ENCODE assay signal across 8 cellular contexts in the genomic region with DNA sequence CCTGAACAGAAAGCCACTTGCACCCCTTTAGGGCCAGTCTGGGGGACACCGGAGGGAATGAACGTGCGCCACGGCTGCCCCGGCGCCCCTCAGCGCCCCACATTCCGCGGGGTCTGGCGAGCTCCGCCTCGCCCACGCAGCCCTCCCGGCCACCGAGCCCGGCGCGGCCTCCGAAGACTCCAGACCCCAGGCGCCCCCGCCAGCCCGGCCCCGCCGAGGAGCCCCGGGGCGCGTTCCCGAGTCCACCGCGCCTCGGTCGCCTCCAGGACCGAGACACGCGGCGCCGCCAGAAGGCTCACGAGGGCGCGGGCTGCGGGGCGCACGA. TPM values are rescaled to one million over a fixed set of nuclear protein-coding genes. Genes with fewer than 3 reads are reported as not detected.
DNase-seq lines count a peak whose midpoint lies in the region; ATAC-seq and TF ChIP-seq lines count a peak whose summit lies in the region.

No MANE protein-coding gene starts in this region.

- H3K4me3 ChIP-seq in OCI-LY1 (ENCODE audit: low read depth, low read length, poor library complexity, severe bottlenecking) (peak overlapping the region; percentile 74), esophagus squamous epithelium (peak overlapping the region; percentile 66 to 93 (median 82))

- H3K27ac Mint-ChIP-seq in progenitor cell of endocrine pancreas, result peak overlapping the region; percentile 88

- peak overlapping the region; percentile 95 for H3K9ac ChIP-seq in OCI-LY1 (ENCODE audit: low read length)

- no peaks in the 10 kb centered on the region for H3K9me3 ChIP-seq in OCI-LY1 (ENCODE audit: low read length)
- H3K9me3 ChIP-seq in esophagus squamous epithelium, result no peaks in the 10 kb centered on the region

- peak; percentile 50 for DNase-seq in AG20443 (ENCODE audit: low spot score)
- DNase-seq in esophagus squamous epithelium (lab: John Stamatoyannopoulos, UW), result no peak
- DNase-seq in progenitor cell of endocrine pancreas (ENCODE audit: low spot score, unreplicated experiment), result no peak
- no peak for DNase-seq in D341Med (ENCODE audit: low spot score)
- no peak for DNase-seq in activated CD8-positive, alpha-beta memory T cell treated with anti-CD3 and anti-CD28 coated beads, Interleukin-2, amount 50 U/mL, for 48 hours

- 0 out of 2 replicates have a peak, but pooled peaks cover 5% of the 10 kb centered on the region for H3K79me2 ChIP-seq in OCI-LY1 (ENCODE audit: insufficient read depth, low read length)

- ATAC-seq in GM21381 (IDR thresholded peaks at IDR 0.05; ENCODE audit: unreplicated experiment) (peak; percentile 16), HG02938 (IDR thresholded peaks at IDR 0.05; ENCODE audit: unreplicated experiment) (no peak)

- no peaks in the 10 kb centered on the region for H3K9me2 ChIP-seq in OCI-LY1 (ENCODE audit: low read depth, low read length)

- no peaks in the 10 kb centered on the region for H3F3A ChIP-seq in OCI-LY1 (ENCODE audit: insufficient read depth, low read length)

- H3K27me3 Mint-ChIP-seq in progenitor cell of endocrine pancreas, result peaks cover 3% of the 10 kb centered on the region

- H3K4me1 ChIP-seq in OCI-LY1 (ENCODE audit: insufficient read depth, low read length, severe bottlenecking), result peaks cover 27% of the 10 kb centered on the region
- peaks cover 14 to 57% (median 34%) of the 10 kb centered on the region in 3 donors for H3K4me1 ChIP-seq in esophagus squamous epithelium

- TF ChIP-seq CTCF in OCI-LY1 (IDR thresholded peaks at IDR 0.05; ENCODE audit: low read length) (no peak), esophagus squamous epithelium (IDR thresholded peaks at IDR 0.05) (no peak), progenitor cell of endocrine pancreas (IDR thresholded peaks at IDR 0.05; ENCODE audit: unreplicated experiment) (no peak)

- H3K9me3 Mint-ChIP-seq in progenitor cell of endocrine pancreas (ENCODE audit: low read depth), result no peaks in the 10 kb centered on the region

- peak overlapping the region; percentile 76 for H3K4me3 Mint-ChIP-seq in progenitor cell of endocrine pancreas (ENCODE audit: low read depth)

- H3K4me1 Mint-ChIP-seq in progenitor cell of endocrine pancreas (ENCODE audit: low read depth), result peaks cover 8% of the 10 kb centered on the region

- H3K27ac ChIP-seq in OCI-LY1 (ENCODE audit: low read depth, low read length, poor library complexity, severe bottlenecking) (no peak overlapping the region), esophagus squamous epithelium (peak overlapping the region; percentile 83 to 96 (median 92))

- no peaks in the 10 kb centered on the region for H3K27me3 ChIP-seq in OCI-LY1 (ENCODE audit: insufficient read depth, low read length)
- H3K27me3 ChIP-seq in esophagus squamous epithelium, result no peaks in the 10 kb centered on the region

- H3K36me3 Mint-ChIP-seq in progenitor cell of endocrine pancreas (ENCODE audit: insufficient read depth), result peaks cover 2% of the 10 kb centered on the region

- no peak for TF ChIP-seq POLR2A in esophagus squamous epithelium (IDR thresholded peaks at IDR 0.05)

- H3K36me3 ChIP-seq in OCI-LY1 (ENCODE audit: insufficient read depth, low read length) (no peaks in the 10 kb centered on the region; the same call in 1 of the 2 replicates), esophagus squamous epithelium (no peaks in the 10 kb centered on the region)

- intact Hi-C loops in esophagus squamous epithelium (cut with DNase I), result no loop called here

- H3K4me2 ChIP-seq in OCI-LY1 (ENCODE audit: low read length), result peak overlapping the region; percentile 93

- 0% methylated on average over 3 to 5 of the region's 43 CpGs for WGBS in esophagus squamous epithelium, 2 donors

- H4K20me1 ChIP-seq in OCI-LY1 (ENCODE audit: insufficient read depth, low read length), result no peaks in the 10 kb centered on the region

- no peak overlapping the region for H2AFZ ChIP-seq in OCI-LY1 (ENCODE audit: low read length)

RNA-seq across cellular contexts. Expression of gene CLCN7, which starts 0.4 kb away (rescaled TPM):
- 10 to 100 TPM; 21.5 to 41.2 (median 33.6) TPM for total RNA-seq in esophagus squamous epithelium
- 85.3 and 89.4 TPM in 2 replicates for total RNA-seq in progenitor cell of endocrine pancreas

RNA-seq across cellular contexts. Expression of gene PTX4, which starts 14.3 kb away (rescaled TPM):
- total RNA-seq in esophagus squamous epithelium (not detected), progenitor cell of endocrine pancreas (not detected in 2 replicates)

RNA-seq across cellular contexts. Expression of gene TELO2, which starts 18.7 kb away (rescaled TPM):
- total RNA-seq in esophagus squamous epithelium (10 to 100 TPM; 17.0 to 29.3 (median 21.4) TPM), progenitor cell of endocrine pancreas (73.4 and 77.2 TPM in 2 replicates)

RNA-seq across cellular contexts. Expression of gene CCDC154, which starts 30.1 kb away (rescaled TPM):
- under 1 TPM in 1 of 4 donors, not detected in 3; 0.95 TPM for total RNA-seq in esophagus squamous epithelium
- 4.8 and 5.7 TPM in 2 replicates for total RNA-seq in progenitor cell of endocrine pancreas

RNA-seq across cellular contexts. Expression of gene PERCC1, which starts 43.6 kb away (rescaled TPM):
- total RNA-seq in esophagus squamous epithelium, result not detected
- 7.1 and 7.6 TPM in 2 replicates for total RNA-seq in progenitor cell of endocrine pancreas
